Comparison of ENCODE assay signal across 1 cellular context in the genomic region with DNA sequence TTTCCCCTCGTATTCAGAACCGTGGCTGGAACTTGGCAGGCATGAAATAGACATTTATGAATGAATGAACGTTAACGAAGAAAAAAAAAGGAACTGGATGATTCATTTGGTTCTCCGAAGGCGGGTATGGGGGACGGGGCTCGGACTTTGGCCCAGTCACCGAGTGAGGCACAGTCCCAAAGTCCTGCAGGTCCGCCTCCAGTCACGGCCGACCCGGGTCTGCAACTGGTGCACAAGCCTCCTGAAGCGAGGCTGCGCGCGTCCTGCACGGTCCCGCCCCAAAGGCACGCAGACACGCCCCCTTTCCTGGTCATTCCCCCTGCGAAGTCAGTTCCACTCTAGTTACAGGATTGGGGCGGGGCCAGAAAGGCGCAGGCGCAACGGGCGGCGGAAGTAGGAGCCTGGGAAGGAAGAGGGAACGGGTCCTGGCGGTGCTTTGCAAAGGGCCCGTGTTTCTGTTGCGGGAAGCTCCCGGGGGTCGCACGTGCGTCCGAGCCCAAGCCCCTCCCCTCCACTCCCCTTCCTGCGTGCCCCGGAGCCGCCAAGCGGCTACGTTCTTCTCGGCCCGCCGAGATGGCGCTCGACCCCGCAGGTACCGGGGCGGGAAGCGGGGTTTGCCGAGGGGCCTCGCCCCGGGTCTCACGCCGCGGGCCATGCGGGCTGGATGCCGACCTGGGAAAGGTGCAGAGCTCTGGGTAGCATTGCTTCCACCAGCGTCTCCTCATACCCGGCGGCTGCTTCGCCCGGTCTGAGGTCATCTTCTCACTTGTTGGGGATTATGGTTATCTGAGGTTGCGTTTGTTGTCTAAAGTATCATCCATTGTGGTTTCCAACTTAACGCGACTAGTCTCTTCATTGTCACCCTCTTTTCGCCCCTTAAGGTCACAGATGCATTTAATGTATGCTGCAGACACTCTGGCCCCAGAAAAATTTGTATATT.
TF ChIP-seq lines count a peak whose summit lies in the region.

CMC1 (plus strand) TSS at position 399 of the 940 bp plus-strand sequence; CDS start at position 574, 175 bp downstream.

TF ChIP-seq in GM23338, 12 proteins besides CTCF, POLR2A, EP300 and RAD21 (continued from another document):
- TF ChIP-seq REST (IDR thresholded peaks at IDR 0.05; ENCODE audit: unreplicated experiment) (no peak), CREB1 (CRISPR knock-in tag; IDR thresholded peaks at IDR 0.05; ENCODE audit: low read depth) (peak; percentile 42; the same call in 1 of the 2 replicates), POLR2AphosphoS5 (IDR thresholded peaks at IDR 0.05; ENCODE audit: low read depth) (peak; percentile 97), STAT1 (IDR thresholded peaks at IDR 0.05; ENCODE audit: unreplicated experiment) (no peak), ZNF114 (CRISPR knock-in tag; IDR thresholded peaks at IDR 0.05) (0 out of 2 replicates have a peak, but pooled peaks have one; percentile 38), EZH2 (IDR thresholded peaks at IDR 0.05; ENCODE audit: low read depth, unreplicated experiment) (no peak), ZNF331 (CRISPR knock-in tag; IDR thresholded peaks at IDR 0.05; ENCODE audit: low read depth) (no peak), EZH2phosphoT487 (IDR thresholded peaks at IDR 0.05; ENCODE audit: unreplicated experiment) (no peak), JUNB (IDR thresholded peaks at IDR 0.05; ENCODE audit: unreplicated experiment) (no peak)
- TF ChIP-seq, protein P1, sequence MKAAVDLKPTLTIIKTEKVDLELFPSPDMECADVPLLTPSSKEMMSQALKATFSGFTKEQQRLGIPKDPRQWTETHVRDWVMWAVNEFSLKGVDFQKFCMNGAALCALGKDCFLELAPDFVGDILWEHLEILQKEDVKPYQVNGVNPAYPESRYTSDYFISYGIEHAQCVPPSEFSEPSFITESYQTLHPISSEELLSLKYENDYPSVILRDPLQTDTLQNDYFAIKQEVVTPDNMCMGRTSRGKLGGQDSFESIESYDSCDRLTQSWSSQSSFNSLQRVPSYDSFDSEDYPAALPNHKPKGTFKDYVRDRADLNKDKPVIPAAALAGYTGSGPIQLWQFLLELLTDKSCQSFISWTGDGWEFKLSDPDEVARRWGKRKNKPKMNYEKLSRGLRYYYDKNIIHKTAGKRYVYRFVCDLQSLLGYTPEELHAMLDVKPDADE (IDR thresholded peaks at IDR 0.05) = peak; percentile 68; the same call in 1 of the 2 replicates
- TF ChIP-seq, protein P2, sequence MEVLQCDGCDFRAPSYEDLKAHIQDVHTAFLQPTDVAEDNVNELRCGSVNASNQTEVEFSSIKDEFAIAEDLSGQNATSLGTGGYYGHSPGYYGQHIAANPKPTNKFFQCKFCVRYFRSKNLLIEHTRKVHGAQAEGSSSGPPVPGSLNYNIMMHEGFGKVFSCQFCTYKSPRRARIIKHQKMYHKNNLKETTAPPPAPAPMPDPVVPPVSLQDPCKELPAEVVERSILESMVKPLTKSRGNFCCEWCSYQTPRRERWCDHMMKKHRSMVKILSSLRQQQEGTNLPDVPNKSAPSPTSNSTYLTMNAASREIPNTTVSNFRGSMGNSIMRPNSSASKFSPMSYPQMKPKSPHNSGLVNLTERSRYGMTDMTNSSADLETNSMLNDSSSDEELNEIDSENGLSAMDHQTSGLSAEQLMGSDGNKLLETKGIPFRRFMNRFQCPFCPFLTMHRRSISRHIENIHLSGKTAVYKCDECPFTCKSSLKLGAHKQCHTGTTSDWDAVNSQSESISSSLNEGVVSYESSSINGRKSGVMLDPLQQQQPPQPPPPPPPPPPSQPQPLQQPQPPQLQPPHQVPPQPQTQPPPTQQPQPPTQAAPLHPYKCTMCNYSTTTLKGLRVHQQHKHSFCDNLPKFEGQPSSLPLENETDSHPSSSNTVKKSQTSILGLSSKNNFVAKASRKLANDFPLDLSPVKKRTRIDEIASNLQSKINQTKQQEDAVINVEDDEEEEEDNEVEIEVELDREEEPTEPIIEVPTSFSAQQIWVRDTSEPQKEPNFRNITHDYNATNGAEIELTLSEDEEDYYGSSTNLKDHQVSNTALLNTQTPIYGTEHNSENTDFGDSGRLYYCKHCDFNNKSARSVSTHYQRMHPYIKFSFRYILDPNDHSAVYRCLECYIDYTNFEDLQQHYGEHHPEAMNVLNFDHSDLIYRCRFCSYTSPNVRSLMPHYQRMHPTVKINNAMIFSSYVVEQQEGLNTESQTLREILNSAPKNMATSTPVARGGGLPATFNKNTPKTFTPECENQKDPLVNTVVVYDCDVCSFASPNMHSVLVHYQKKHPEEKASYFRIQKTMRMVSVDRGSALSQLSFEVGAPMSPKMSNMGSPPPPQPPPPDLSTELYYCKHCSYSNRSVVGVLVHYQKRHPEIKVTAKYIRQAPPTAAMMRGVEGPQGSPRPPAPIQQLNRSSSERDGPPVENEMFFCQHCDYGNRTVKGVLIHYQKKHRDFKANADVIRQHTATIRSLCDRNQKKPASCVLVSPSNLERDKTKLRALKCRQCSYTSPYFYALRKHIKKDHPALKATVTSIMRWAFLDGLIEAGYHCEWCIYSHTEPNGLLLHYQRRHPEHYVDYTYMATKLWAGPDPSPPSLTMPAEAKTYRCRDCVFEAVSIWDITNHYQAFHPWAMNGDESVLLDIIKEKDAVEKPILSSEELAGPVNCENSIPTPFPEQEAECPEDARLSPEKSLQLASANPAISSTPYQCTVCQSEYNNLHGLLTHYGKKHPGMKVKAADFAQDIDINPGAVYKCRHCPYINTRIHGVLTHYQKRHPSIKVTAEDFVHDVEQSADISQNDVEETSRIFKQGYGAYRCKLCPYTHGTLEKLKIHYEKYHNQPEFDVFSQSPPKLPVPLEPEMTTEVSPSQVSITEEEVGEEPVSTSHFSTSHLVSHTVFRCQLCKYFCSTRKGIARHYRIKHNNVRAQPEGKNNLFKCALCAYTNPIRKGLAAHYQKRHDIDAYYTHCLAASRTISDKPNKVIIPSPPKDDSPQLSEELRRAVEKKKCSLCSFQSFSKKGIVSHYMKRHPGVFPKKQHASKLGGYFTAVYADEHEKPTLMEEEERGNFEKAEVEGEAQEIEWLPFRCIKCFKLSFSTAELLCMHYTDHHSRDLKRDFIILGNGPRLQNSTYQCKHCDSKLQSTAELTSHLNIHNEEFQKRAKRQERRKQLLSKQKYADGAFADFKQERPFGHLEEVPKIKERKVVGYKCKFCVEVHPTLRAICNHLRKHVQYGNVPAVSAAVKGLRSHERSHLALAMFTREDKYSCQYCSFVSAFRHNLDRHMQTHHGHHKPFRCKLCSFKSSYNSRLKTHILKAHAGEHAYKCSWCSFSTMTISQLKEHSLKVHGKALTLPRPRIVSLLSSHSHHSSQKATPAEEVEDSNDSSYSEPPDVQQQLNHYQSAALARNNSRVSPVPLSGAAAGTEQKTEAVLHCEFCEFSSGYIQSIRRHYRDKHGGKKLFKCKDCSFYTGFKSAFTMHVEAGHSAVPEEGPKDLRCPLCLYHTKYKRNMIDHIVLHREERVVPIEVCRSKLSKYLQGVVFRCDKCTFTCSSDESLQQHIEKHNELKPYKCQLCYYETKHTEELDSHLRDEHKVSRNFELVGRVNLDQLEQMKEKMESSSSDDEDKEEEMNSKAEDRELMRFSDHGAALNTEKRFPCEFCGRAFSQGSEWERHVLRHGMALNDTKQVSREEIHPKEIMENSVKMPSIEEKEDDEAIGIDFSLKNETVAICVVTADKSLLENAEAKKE (CRISPR knock-in tag; IDR thresholded peaks at IDR 0.05) = no peak
